In genomic region chr2:38742797-38743559, GRCh38 we compare ENCODE assay signal across 16 cellular contexts. TPM values are rescaled to one million over a fixed set of nuclear protein-coding genes. Genes with fewer than 3 reads are reported as not detected.
DNase-seq lines count a peak whose midpoint lies in the region; ATAC-seq, FAIRE-seq and TF ChIP-seq lines count a peak whose summit lies in the region.
"Had no signal": no experiment of that assay in that cellular context is flagged by ENCODE, and none has a peak within 500 bp of the region (broad histone marks: within the 10 kb centered on the region; RNA-seq: fewer than 3 reads in every experiment).

No MANE protein-coding gene starts in this region.

- H3K4me3 ChIP-seq in heart left ventricle (no peak overlapping the region), right atrium auricular region (no peak overlapping the region), endothelial cell of umbilical vein (replicated peaks in 1 of 3; ENCODE audit: insufficient read depth in 1 of 3, low read depth in 1 of 3, low read length in 3 of 3) (no peak overlapping the region), transverse colon (no peak overlapping the region)
- H3K4me3 ChIP-seq: hepatocyte, MG63, SJSA1, thyroid gland had no signal

- no peak overlapping the region for H3K4me3 Mint-ChIP-seq in T-cell

- H3K4me1 Mint-ChIP-seq in T-cell = peaks cover 63 to 72% (median 68%) of the 10 kb centered on the region in 3 donors

- 83 to 85% (median 84%) methylated on average over 10 of the region's 10 CpGs for WGBS in heart left ventricle, 4 donors
- 76 to 79% methylated on average over 9 to 10 of the region's 10 CpGs for WGBS in transverse colon (ENCODE audit: low coverage in 1 of 2), 2 donors

- peaks cover 0 to 86% (median 71%) of the 10 kb centered on the region in 9 donors for H3K36me3 ChIP-seq in heart left ventricle
- H3K36me3 ChIP-seq in right atrium auricular region = peaks cover 82% of the 10 kb centered on the region
- peaks cover 16 to 43% of the 10 kb centered on the region in 2 experiments for H3K36me3 ChIP-seq in endothelial cell of umbilical vein (ENCODE audit: control insufficient read depth in 2 of 2, extremely low read depth in 1 of 2, insufficient read depth in 2 of 2, low read length in 2 of 2)
- H3K36me3 ChIP-seq in transverse colon = peaks cover 0 to 44% (median 16%) of the 10 kb centered on the region in 4 donors

- H3K9me3 ChIP-seq in heart left ventricle (peaks cover 0 to 5% (median 0%) of the 10 kb centered on the region in 12 donors), right atrium auricular region (no peaks in the 10 kb centered on the region), endothelial cell of umbilical vein (replicated peaks; ENCODE audit: control insufficient read depth, insufficient read depth, low read length) (no peaks in the 10 kb centered on the region), transverse colon (no peaks in the 10 kb centered on the region)
- H3K9me3 ChIP-seq: SJSA1, thyroid gland had no signal

- no peaks in the 10 kb centered on the region for H3K9me3 Mint-ChIP-seq in T-cell

- TF ChIP-seq POLR2A in heart left ventricle (IDR thresholded peaks at IDR 0.05) (no peak), endothelial cell of umbilical vein (IDR thresholded peaks at IDR 0.05; ENCODE audit: low read depth, low read length) (peak; percentile 30), transverse colon (IDR thresholded peaks at IDR 0.05) (no peak)

- peaks cover 48% of the 10 kb centered on the region for H3K79me2 ChIP-seq in endothelial cell of umbilical vein (ENCODE audit: control insufficient read depth, insufficient read depth, low read length)

- no peak for TF ChIP-seq CTCF in heart left ventricle (IDR thresholded peaks at IDR 0.05)
- no peak for TF ChIP-seq CTCF in right atrium auricular region (IDR thresholded peaks at IDR 0.05)
- no peak for TF ChIP-seq CTCF in endothelial cell of umbilical vein (IDR thresholded peaks at IDR 0.05; ENCODE audit: extremely low read depth in 1 of 2, insufficient read depth in 1 of 2, low read depth in 1 of 2, low read length in 2 of 2)
- TF ChIP-seq CTCF in transverse colon (IDR thresholded peaks at IDR 0.05) = no peak

- H2AFZ ChIP-seq in endothelial cell of umbilical vein (ENCODE audit: low read depth, low read length) = no peak overlapping the region
- H2AFZ ChIP-seq: hepatocyte had no signal

- no peak overlapping the region for H3K9ac ChIP-seq in endothelial cell of umbilical vein (replicated peaks; ENCODE audit: extremely low read depth, insufficient read depth, low read length)

- no peak for FAIRE-seq in endothelial cell of umbilical vein (lab: Jason Lieb, UNC)
- FAIRE-seq: colon, TTC549 had no signal

- H3K27me3 ChIP-seq in heart left ventricle (no peaks in the 10 kb centered on the region), right atrium auricular region (no peaks in the 10 kb centered on the region), endothelial cell of umbilical vein (ENCODE audit: control insufficient read depth in 2 of 2, insufficient read depth in 2 of 2, low read length in 2 of 2) (no peaks in the 10 kb centered on the region), transverse colon (no peaks in the 10 kb centered on the region)
- H3K27me3 ChIP-seq: hepatocyte, MG63, SJSA1, thyroid gland had no signal

- H3K4me1 ChIP-seq in heart left ventricle (peaks cover 0 to 57% (median 18%) of the 10 kb centered on the region in 12 donors), right atrium auricular region (peaks cover 0 to 44% of the 10 kb centered on the region in 2 donors), endothelial cell of umbilical vein (ENCODE audit: control insufficient read depth, extremely low read depth, insufficient read depth, low read length) (peaks cover 15% of the 10 kb centered on the region), transverse colon (peaks cover 15 to 80% (median 45%) of the 10 kb centered on the region in 4 donors)
- H3K4me1 ChIP-seq: SJSA1 had no signal

- dilution Hi-C loops in endothelial cell of umbilical vein (cut with MboI; ENCODE audit: extremely low pct_ligation_motif_present, low sequenced_read_pairs) = no loop called here

- peaks cover 12% of the 10 kb centered on the region for H4K20me1 ChIP-seq in endothelial cell of umbilical vein (replicated peaks; ENCODE audit: control insufficient read depth, extremely low read depth, insufficient read depth, low read length)

- intact Hi-C loops in heart left ventricle (cut with DNase I) (loop anchor here in 9 of 10 donors (2.0 to 10.0 kb wide), 6 partner anchors 14 to 426 kb away; partner anchors contain the start of gene HNRNPLL (in 2 of the 9)), endothelial cell of umbilical vein (cut with micrococcal nuclease) (loop anchor here (5.0 kb wide), 2 partner anchors 366 to 426 kb away; partner anchors contain the start of gene ATL2), transverse colon (cut with DNase I; ENCODE audit: low total_unique reads) (loop anchor here (5.0 to 10.0 kb wide), 2 partner anchors 208 to 426 kb away; no protein-coding TSS in a partner anchor)

- DNase-seq in heart left ventricle = no peak
- no peak for DNase-seq in right atrium auricular region (ENCODE audit: low spot score)
- DNase-seq in T-cell = no peak
- no peak for DNase-seq in endothelial cell of umbilical vein (ENCODE audit: low read depth, low spot score)
- no peak for DNase-seq in transverse colon
- DNase-seq in islet precursor cell = no peak
- DNase-seq in AG08396 (ENCODE audit: low spot score) = no peak
- DNase-seq: EL, MG63, NCI-H2107, thyroid gland had no signal

- H3K4me2 ChIP-seq in endothelial cell of umbilical vein (ENCODE audit: insufficient read depth, low read length) = no peak overlapping the region
- H3K4me2 ChIP-seq: hepatocyte had no signal

- H3K27ac ChIP-seq in heart left ventricle (no peak overlapping the region), right atrium auricular region (no peak overlapping the region), endothelial cell of umbilical vein (ENCODE audit: insufficient read depth, low read depth, low read length) (no peak overlapping the region), transverse colon (peak overlapping the region; percentile 79 to 83 (median 80))
- H3K27ac ChIP-seq: hepatocyte, SJSA1, thyroid gland had no signal

- no peaks in the 10 kb centered on the region for H3K27me3 Mint-ChIP-seq in T-cell

- CTCF ChIA-PET in T-cell (lab: Charles Lee) = interaction anchor here (0.5 to 9.6 kb wide), 14 partner anchors 9 to 1153 kb away, joined by 3 to 97 read pairs (median 4); no protein-coding TSS in a partner anchor
- CTCF ChIA-PET in endothelial cell of umbilical vein (lab: Charles Lee) = interaction anchor here (0.8 to 6.6 kb wide), 8 partner anchors 8 to 207 kb away, joined by 3 to 40 read pairs (median 4); no protein-coding TSS in a partner anchor

- in situ Hi-C loops in transverse colon (cut with MboI; ENCODE audit: low pct_ligation_motif_present in 1 of 4, low pct_unique_long_range_greater_than_20kb in 1 of 4, low sequenced_read_pairs in 3 of 4) = loop anchor here in 2 of 4 donors (25.0 kb wide), 1 partner anchor 431 kb away; no protein-coding TSS in a partner anchor

- H3K27ac Mint-ChIP-seq in T-cell = peak overlapping the region in 1 of 2 donors; percentile 36

- H3K36me3 Mint-ChIP-seq in T-cell = peaks cover 51% of the 10 kb centered on the region

- POLR2A ChIA-PET in T-cell (lab: Charles Lee) (interaction anchor here (0.6 to 2.0 kb wide), 14 partner anchors 9 to 200 kb away, joined by 3 to 14 read pairs (median 3); partner anchors contain the start of gene SRSF7 (in 1 of the 2)), endothelial cell of umbilical vein (lab: Charles Lee) (interaction anchor here (0.9 to 3.3 kb wide), 2 partner anchors 8 to 206 kb away, joined by 4 to 26 read pairs; partner anchors contain the start of gene SRSF7)

- ATAC-seq in heart left ventricle (peak in 3 of 4 donors; percentile 2 to 35 (median 24)), T-cell (replicated peaks in 1 of 4) (peak in 3 of 4 experiments; percentile 21 to 27 (median 25)), GM21447 (IDR thresholded peaks at IDR 0.05; ENCODE audit: unreplicated experiment) (no peak)

- no TSS peak for BruUV-seq in endothelial cell of umbilical vein (replicated peaks; lab: Mats Ljungman, UMichigan)

- no peaks in the 10 kb centered on the region for H3K9me1 ChIP-seq in endothelial cell of umbilical vein (replicated peaks; ENCODE audit: control insufficient read depth, extremely low read depth, insufficient read depth, low read length)

- TF ChIP-seq EP300 in transverse colon (IDR thresholded peaks at IDR 0.05; ENCODE audit: low read depth) = no peak

TF ChIP-seq in endothelial cell of umbilical vein, 7 proteins besides CTCF, POLR2A, EP300 and RAD21:
- TF ChIP-seq POLR2AphosphoS5 (IDR thresholded peaks at IDR 0.05; ENCODE audit: insufficient read depth, low read depth, low read length) (peak; percentile 28), MYC (IDR thresholded peaks at IDR 0.05; ENCODE audit: low read depth, low read length) (no peak)

RNA-seq across cellular contexts. Expression of gene SRSF7, which starts 8.2 kb away (rescaled TPM):
- total RNA-seq in heart left ventricle (10 to 100 TPM; 28.1 to 75.0 (median 43.9) TPM), right atrium auricular region (10 to 100 TPM; 32.1 to 44.3 TPM), T-cell (100 to 1,000 TPM; 252 to 649 (median 265) TPM), endothelial cell of umbilical vein (202 and 204 TPM in 2 replicates), transverse colon (100 to 1,000 TPM in 2 of 4 donors, 10 to 100 TPM in 2; 75.6 to 153 (median 95.0) TPM)
- polyA plus RNA-seq in heart left ventricle (100 to 1,000 TPM in 1 of 2 donors, 10 to 100 TPM in 1; 42.2 to 101 TPM), endothelial cell of umbilical vein (118 and 165 TPM in 2 replicates)
- polyA plus RNA-seq in endothelial cell of umbilical vein (2011; cell fraction: cytosol; rRNA removed) = 208 and 225 TPM in 2 replicates
- polyA plus RNA-seq in endothelial cell of umbilical vein (2011; cell fraction: nucleus; rRNA removed) = 451 and 577 TPM in 2 replicates
- polyA plus RNA-seq in endothelial cell of umbilical vein (2012) = 172 and 242 TPM in 2 replicates
- 217 and 224 TPM in 2 replicates for polyA minus RNA-seq in endothelial cell of umbilical vein
- polyA minus RNA-seq in endothelial cell of umbilical vein (2011; cell fraction: cytosol; rRNA and poly(A)+ RNA removed) = 122 TPM
- 123 and 148 TPM in 2 replicates for polyA minus RNA-seq in endothelial cell of umbilical vein (2011; cell fraction: nucleus; rRNA and poly(A)+ RNA removed)

RNA-seq across cellular contexts. Expression of gene GEMIN6, which starts 35.0 kb away (rescaled TPM):
- total RNA-seq in heart left ventricle (1 to 10 TPM; 4.0 to 9.8 (median 7.2) TPM), right atrium auricular region (1 to 10 TPM; 2.2 to 3.9 TPM), T-cell (10 to 100 TPM in 3 of 5 donors, 1 to 10 TPM in 2; 4.2 to 16.3 (median 11.8) TPM), endothelial cell of umbilical vein (14.4 and 19.7 TPM in 2 replicates), transverse colon (1 to 10 TPM in 3 of 4 donors, not detected in 1; 1.8 to 5.9 (median 3.8) TPM)
- polyA plus RNA-seq in heart left ventricle (1 to 10 TPM; 6.8 to 9.0 TPM), endothelial cell of umbilical vein (4.7 and 6.0 TPM in 2 replicates)
- 7.6 and 9.4 TPM in 2 replicates for polyA plus RNA-seq in endothelial cell of umbilical vein (2011; cell fraction: cytosol; rRNA removed)
- polyA plus RNA-seq in endothelial cell of umbilical vein (2011; cell fraction: nucleus; rRNA removed) = 3.3 and 3.8 TPM in 2 replicates
- polyA plus RNA-seq in endothelial cell of umbilical vein (2012) = 14.1 and 17.9 TPM in 2 replicates
- polyA minus RNA-seq in endothelial cell of umbilical vein = 3.1 and 3.8 TPM in 2 replicates
- polyA minus RNA-seq in endothelial cell of umbilical vein (2011; cell fraction: cytosol; rRNA and poly(A)+ RNA removed) = 9.8 TPM
- 0.72 and 1.1 TPM in 2 replicates for polyA minus RNA-seq in endothelial cell of umbilical vein (2011; cell fraction: nucleus; rRNA and poly(A)+ RNA removed)

Comparison
In these comparisons a context has a peak if more than half of its experiments do, and no peak if none do; other contexts are left out.
1. H3K27ac ChIP-seq: peak in transverse colon (4 of 4); none in heart left ventricle (0 of 12), right atrium auricular region (0 of 2) and endothelial cell of umbilical vein (single experiment).